In the genomic region with DNA sequence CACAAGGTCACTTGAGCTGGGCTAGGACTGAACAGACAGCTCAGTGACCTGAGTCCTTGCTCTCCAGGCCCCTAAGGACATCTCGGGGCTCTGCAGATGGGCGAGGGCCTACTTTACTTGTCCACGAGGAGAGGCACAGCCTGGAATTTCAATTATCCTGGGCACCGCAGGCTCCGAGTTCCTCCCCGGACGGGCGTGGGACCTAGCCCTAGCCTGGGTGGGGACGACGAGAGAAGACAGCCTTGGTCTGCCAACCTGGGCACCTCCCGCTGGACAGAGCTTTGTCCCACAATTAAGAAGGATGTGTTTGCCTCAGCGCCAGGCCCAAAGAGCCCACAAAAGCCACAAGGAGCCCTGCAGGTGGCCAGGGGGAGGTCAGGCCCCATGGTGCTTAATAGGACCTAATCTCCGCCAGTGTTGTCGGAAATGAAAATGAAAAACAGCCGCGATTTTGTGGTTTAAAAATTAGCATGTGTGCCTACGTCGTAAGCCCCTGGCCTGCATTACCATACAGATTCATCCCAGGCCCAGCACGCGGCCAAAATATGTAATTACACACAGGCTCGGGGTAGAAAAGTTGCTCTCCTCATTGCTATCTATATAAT, we compare ENCODE assay signal across 1 cellular context.
TF ChIP-seq lines count a peak whose summit lies in the region.

No MANE protein-coding gene starts in this region.

TF ChIP-seq in H1, 55 proteins besides CTCF, POLR2A, EP300 and RAD21:
- TF ChIP-seq, protein P1, sequence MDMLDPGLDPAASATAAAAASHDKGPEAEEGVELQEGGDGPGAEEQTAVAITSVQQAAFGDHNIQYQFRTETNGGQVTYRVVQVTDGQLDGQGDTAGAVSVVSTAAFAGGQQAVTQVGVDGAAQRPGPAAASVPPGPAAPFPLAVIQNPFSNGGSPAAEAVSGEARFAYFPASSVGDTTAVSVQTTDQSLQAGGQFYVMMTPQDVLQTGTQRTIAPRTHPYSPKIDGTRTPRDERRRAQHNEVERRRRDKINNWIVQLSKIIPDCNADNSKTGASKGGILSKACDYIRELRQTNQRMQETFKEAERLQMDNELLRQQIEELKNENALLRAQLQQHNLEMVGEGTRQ (IDR thresholded peaks at IDR 0.05; ENCODE audit: low read length), result no peak
- no peak for TF ChIP-seq CHD1 (IDR thresholded peaks at IDR 0.05; ENCODE audit: low read depth, low read length)
- TF ChIP-seq SRF (IDR thresholded peaks at IDR 0.05; ENCODE audit: low read depth, low read length), result no peak
- TF ChIP-seq PHF8 (conservative IDR thresholded peaks at IDR 0.05; ENCODE audit: low read depth, low read length), result no peak
- no peak for TF ChIP-seq SIX5 (IDR thresholded peaks at IDR 0.05; ENCODE audit: low read depth, low read length)
- TF ChIP-seq GTF2F1 (IDR thresholded peaks at IDR 0.05; ENCODE audit: borderline replicate concordance, low read depth, low read length), result no peak
- no peak for TF ChIP-seq CEBPB (IDR thresholded peaks at IDR 0.05; ENCODE audit: low read depth, low read length)
- no peak for TF ChIP-seq FOSL1 (IDR thresholded peaks at IDR 0.05; ENCODE audit: insufficient read depth, low read depth, low read length)
- no peak for TF ChIP-seq NRF1 (IDR thresholded peaks at IDR 0.05; ENCODE audit: low read depth, low read length)
- no peak for TF ChIP-seq RNF2 (IDR thresholded peaks at IDR 0.05; ENCODE audit: borderline replicate concordance, low read depth, low read length, missing control alignments, poor library complexity, severe bottlenecking)
- TF ChIP-seq CHD2 (IDR thresholded peaks at IDR 0.05; ENCODE audit: low read length), result no peak
- no peak for TF ChIP-seq RBBP5 (IDR thresholded peaks at IDR 0.05; ENCODE audit: borderline replicate concordance, low read depth, low read length)
- TF ChIP-seq KDM5A (IDR thresholded peaks at IDR 0.05; ENCODE audit: low read length), result no peak
- TF ChIP-seq EZH2 (IDR thresholded peaks at IDR 0.05; ENCODE audit: low read depth, low read length, severe bottlenecking), result no peak
- TF ChIP-seq ZNF274 (IDR thresholded peaks at IDR 0.05; ENCODE audit: borderline replicate concordance, extremely low read depth, low read length), result no peak
- no peak for TF ChIP-seq BRCA1 (IDR thresholded peaks at IDR 0.05; ENCODE audit: low read depth, low read length)
- no peak for TF ChIP-seq JUN (IDR thresholded peaks at IDR 0.05; ENCODE audit: low read depth, low read length)
- TF ChIP-seq KDM4A (IDR thresholded peaks at IDR 0.05; ENCODE audit: low read depth, low read length, severe bottlenecking), result no peak
- TF ChIP-seq TEAD4 (IDR thresholded peaks at IDR 0.05; ENCODE audit: low read depth, low read length), result no peak
- no peak for TF ChIP-seq GABPA (IDR thresholded peaks at IDR 0.05; ENCODE audit: borderline replicate concordance, insufficient read depth, low read length)
TF ChIP-seq in H1: peak in this region for 0.
